12 cellular contexts compared by ENCODE assay signal in genomic region chr14:104726600-104727451, GRCh38. TPM values are rescaled to one million over a fixed set of nuclear protein-coding genes. Genes with fewer than 3 reads are reported as not detected.
DNase-seq lines count a peak whose midpoint lies in the region; ATAC-seq and TF ChIP-seq lines count a peak whose summit lies in the region.
"Had no signal": no experiment of that assay in that cellular context is flagged by ENCODE, and none has a peak within 500 bp of the region (broad histone marks: within the 10 kb centered on the region; RNA-seq: fewer than 3 reads in every experiment).

No MANE protein-coding gene starts in this region.

- no peaks in the 10 kb centered on the region for H3K36me3 ChIP-seq in PC-3 (ENCODE audit: low read depth, low read length)

- no peaks in the 10 kb centered on the region for H4K20me1 ChIP-seq in PC-3 (ENCODE audit: low read length)

- intact Hi-C loops in PC-3 (cut with micrococcal nuclease), result no loop called here

- BruUV-seq in PC-3 (replicated peaks; lab: Mats Ljungman, UMichigan), result no TSS peak

- POLR2A ChIA-PET in PC-3 (lab: Charles Lee; ENCODE audit: unreplicated experiment), result no interaction called here

- H3K27ac Mint-ChIP-seq in T-helper 1 cell treated with Interleukin-12 subunit alpha and Interleukin-12 subunit beta and Interleukin-4 antibody, amounts not matched to agents 30 μg/mL and 1 μg/mL, for 36 hours, result peak overlapping the region; percentile 62
- no peak overlapping the region for H3K27ac Mint-ChIP-seq in endothelial cell (ENCODE audit: unreplicated experiment)
- H3K27ac Mint-ChIP-seq: stimulated activated effector memory CD8-positive, alpha-beta T cell treated with anti-CD3 and anti-CD28 coated beads, Interleukin-12 subunit alpha, Interleukin-12 subunit beta, amount 100 ng/mL, for 72 hours had no signal

- H3K27me3 ChIP-seq in PC-3 (ENCODE audit: low read length), result no peaks in the 10 kb centered on the region

- ATAC-seq in PC-3, result no peak
- no peak for ATAC-seq in GM18520 (IDR thresholded peaks at IDR 0.05; ENCODE audit: unreplicated experiment)
- ATAC-seq: stimulated activated effector memory CD8-positive, alpha-beta T cell treated with anti-CD3 and anti-CD28 coated beads, Interleukin-12 subunit alpha, Interleukin-12 subunit beta, amount 100 ng/mL, for 72 hours had no signal

- H3F3A ChIP-seq in PC-3 (ENCODE audit: low read length, unreplicated experiment), result no peaks in the 10 kb centered on the region

- no peak overlapping the region for H2AFZ ChIP-seq in PC-3 (ENCODE audit: low read length)

- H3K27me3 Mint-ChIP-seq in T-helper 1 cell treated with Interleukin-12 subunit alpha and Interleukin-12 subunit beta and Interleukin-4 antibody, amounts not matched to agents 30 μg/mL and 1 μg/mL, for 36 hours (ENCODE audit: low read depth), result no peaks in the 10 kb centered on the region
- peaks cover 20% of the 10 kb centered on the region for H3K27me3 Mint-ChIP-seq in endothelial cell (ENCODE audit: unreplicated experiment)

- H3K79me2 ChIP-seq in PC-3 (ENCODE audit: low read length), result no peaks in the 10 kb centered on the region

- H3K4me1 ChIP-seq in PC-3 (ENCODE audit: insufficient read depth, low read length), result peaks cover 7% of the 10 kb centered on the region

- TF ChIP-seq CTCF in PC-3 (conservative IDR thresholded peaks at IDR 0.05; ENCODE audit: low read depth, low read length) (peak; percentile 24; the same call in 1 of the 2 replicates), endothelial cell (IDR thresholded peaks at IDR 0.05; ENCODE audit: unreplicated experiment) (no peak), retinal pigment epithelial cell (conservative IDR thresholded peaks at IDR 0.05; ENCODE audit: low read depth, low read length) (peak; percentile 35)

- no peaks in the 10 kb centered on the region for H3K9me2 ChIP-seq in PC-3 (replicated peaks; ENCODE audit: low read length)

- H3K9ac ChIP-seq in PC-3 (ENCODE audit: low read length), result no peak overlapping the region

- no peak overlapping the region for H3K4me2 ChIP-seq in PC-3 (ENCODE audit: low read length)

- H3K4me3 Mint-ChIP-seq in T-helper 1 cell treated with Interleukin-12 subunit alpha and Interleukin-12 subunit beta and Interleukin-4 antibody, amounts not matched to agents 30 μg/mL and 1 μg/mL, for 36 hours, result no peak overlapping the region
- H3K4me3 Mint-ChIP-seq in endothelial cell (ENCODE audit: unreplicated experiment), result peak overlapping the region; percentile 63
- H3K4me3 Mint-ChIP-seq: stimulated activated effector memory CD8-positive, alpha-beta T cell treated with anti-CD3 and anti-CD28 coated beads, Interleukin-12 subunit alpha, Interleukin-12 subunit beta, amount 100 ng/mL, for 72 hours had no signal

- H3K4me3 ChIP-seq in PC-3 (ENCODE audit: low read length) (no peak overlapping the region), retinal pigment epithelial cell (ENCODE audit: low read length) (no peak overlapping the region)

- H3K36me3 Mint-ChIP-seq in T-helper 1 cell treated with Interleukin-12 subunit alpha and Interleukin-12 subunit beta and Interleukin-4 antibody, amounts not matched to agents 30 μg/mL and 1 μg/mL, for 36 hours (ENCODE audit: low read depth), result no peaks in the 10 kb centered on the region
- peaks cover 3% of the 10 kb centered on the region for H3K36me3 Mint-ChIP-seq in endothelial cell (ENCODE audit: low read depth, unreplicated experiment)
- H3K36me3 Mint-ChIP-seq: stimulated activated effector memory CD8-positive, alpha-beta T cell treated with anti-CD3 and anti-CD28 coated beads, Interleukin-12 subunit alpha, Interleukin-12 subunit beta, amount 100 ng/mL, for 72 hours had no signal

- DNase-seq in T-helper 1 cell (no peak), PC-3 (no peak), endothelial cell (ENCODE audit: low spot score) (peak; percentile 47), retinal pigment epithelial cell (ENCODE audit: low read depth) (no peak), putamen (ENCODE audit: low spot score) (no peak), SKM-1 (lab: John Stamatoyannopoulos, UW; ENCODE audit: unreplicated experiment) (no peak)
- DNase-seq: activated CD4-positive, CD25-positive, alpha-beta regulatory T cell; activated T-cell treated with anti-CD3 and anti-CD28 coated beads, Interleukin-2, amount 50 U/mL, for 1 hour; effector CD8-positive, alpha-beta T cell had no signal

- H3K27ac ChIP-seq in PC-3 (ENCODE audit: low read length), result no peak overlapping the region

- H3K9me3 ChIP-seq in PC-3 (ENCODE audit: low read length), result no peaks in the 10 kb centered on the region

- CTCF ChIA-PET in PC-3 (lab: Charles Lee), result no interaction called here

- no peaks in the 10 kb centered on the region for H3K9me3 Mint-ChIP-seq in T-helper 1 cell treated with Interleukin-12 subunit alpha and Interleukin-12 subunit beta and Interleukin-4 antibody, amounts not matched to agents 30 μg/mL and 1 μg/mL, for 36 hours
- no peaks in the 10 kb centered on the region for H3K9me3 Mint-ChIP-seq in endothelial cell (ENCODE audit: unreplicated experiment)
- H3K9me3 Mint-ChIP-seq: stimulated activated effector memory CD8-positive, alpha-beta T cell treated with anti-CD3 and anti-CD28 coated beads, Interleukin-12 subunit alpha, Interleukin-12 subunit beta, amount 100 ng/mL, for 72 hours had no signal

- no peaks in the 10 kb centered on the region for H3K4me1 Mint-ChIP-seq in T-helper 1 cell treated with Interleukin-12 subunit alpha and Interleukin-12 subunit beta and Interleukin-4 antibody, amounts not matched to agents 30 μg/mL and 1 μg/mL, for 36 hours (ENCODE audit: low read depth)
- H3K4me1 Mint-ChIP-seq in endothelial cell (ENCODE audit: unreplicated experiment), result peaks cover 2% of the 10 kb centered on the region

RNA-seq across cellular contexts. Expression of gene ADSS1, which starts 2.8 kb away (rescaled TPM):
- 7.9 and 8.8 TPM in 2 replicates for total RNA-seq in PC-3 (2014; rRNA removed)
- 6.1 TPM for total RNA-seq in endothelial cell (ENCODE audit: unreplicated experiment)

RNA-seq across cellular contexts. Expression of gene SIVA1, which starts 26.1 kb away (rescaled TPM):
- total RNA-seq in PC-3 (2014; rRNA removed), result 375 and 519 TPM in 2 replicates
- 84.3 TPM for total RNA-seq in endothelial cell (ENCODE audit: unreplicated experiment)

RNA-seq across cellular contexts. Expression of gene INF2, which starts 37.4 kb away (rescaled TPM):
- total RNA-seq in PC-3 (2014; rRNA removed) (132 and 161 TPM in 2 replicates), endothelial cell (ENCODE audit: unreplicated experiment) (97.2 TPM)
